In the genomic region with DNA sequence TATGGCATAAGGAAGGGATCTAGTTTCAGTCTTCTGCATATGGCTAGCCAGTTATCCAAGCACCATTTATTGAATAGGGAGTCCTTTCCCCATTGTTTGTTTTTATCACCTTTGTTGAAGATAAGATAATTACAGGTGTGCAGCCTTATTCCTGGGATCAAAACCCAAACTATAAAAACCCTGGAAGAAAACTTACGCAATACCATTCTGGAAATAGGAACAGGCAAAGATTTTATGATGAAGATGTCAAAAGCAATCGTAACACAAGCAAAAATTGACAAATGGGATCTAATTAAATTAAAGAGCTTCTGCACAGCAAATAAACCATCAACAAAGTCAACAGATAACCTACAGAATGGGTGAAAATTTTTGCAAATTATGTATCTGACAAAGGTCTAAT, we compare ENCODE assay signal across 27 cellular contexts.
"Had no signal": no experiment of that assay in that cellular context is flagged by ENCODE, and none has a peak within 500 bp of the region (broad histone marks: within the 10 kb centered on the region; RNA-seq: fewer than 3 reads in every experiment).

No MANE protein-coding gene starts in this region.

- DNase-seq: cortex of kidney; effector memory CD8-positive, alpha-beta T cell; erythroblast; esophagus squamous epithelium; foreskin melanocyte; glutamatergic neuron; heart right ventricle; hypothalamus; immature natural killer cell; left ventricle myocardium superior; lower lobe of right lung; naive thymus-derived CD8-positive, alpha-beta T cell; nephron progenitor cell; nucleus accumbens; sigmoid colon; spleen; stimulated activated CD4-positive, alpha-beta T cell treated with anti-CD3 and anti-CD28 coated beads, Interleukin-4, amount 100 ng/mL, for 4 hours; stimulated activated naive CD8-positive, alpha-beta T cell treated with anti-CD3 and anti-CD28 coated beads, Interleukin-15, Interleukin-2, amounts not matched to agents 100 U/mL and 50 U/mL, for 24 hours; upper lobe of left lung had no signal

- H3K9me3 ChIP-seq: esophagus squamous epithelium, lower lobe of right lung, prostate gland, right atrium auricular region, sigmoid colon, spleen, thoracic aorta, upper lobe of left lung had no signal

- H3K4me1 ChIP-seq: esophagus squamous epithelium, heart right ventricle, lower lobe of right lung, prostate gland, right atrium auricular region, spleen, tibial nerve, upper lobe of left lung had no signal

- ATAC-seq: effector memory CD8-positive, alpha-beta T cell; heart right ventricle; left ventricle myocardium superior; lower lobe of right lung; naive thymus-derived CD8-positive, alpha-beta T cell; stimulated activated memory B cell treated with anti-CD40 and anti-IgM and Interleukin-4, amounts not matched to agents 10 μg/mL and 1 μg/mL and 100 μg/mL, for 72 hours; stimulated activated naive CD8-positive, alpha-beta T cell treated with anti-CD3 and anti-CD28 coated beads, Interleukin-15, Interleukin-2, amounts not matched to agents 100 U/mL and 50 U/mL, for 24 hours had no signal

- FAIRE-seq: endometrium, keratinocyte, urothelium cell line had no signal

- H3K4me3 ChIP-seq: esophagus squamous epithelium, heart right ventricle, lower lobe of right lung, prostate gland, right atrium auricular region, sigmoid colon, spleen, thoracic aorta, tibial nerve, upper lobe of left lung had no signal

- H3K36me3 ChIP-seq: esophagus squamous epithelium, heart right ventricle, lower lobe of right lung, prostate gland, right atrium auricular region, sigmoid colon, spleen, thoracic aorta, tibial nerve, upper lobe of left lung had no signal

- H3K27me3 ChIP-seq: esophagus squamous epithelium, heart right ventricle, right atrium auricular region, sigmoid colon, spleen, tibial nerve, upper lobe of left lung had no signal

- H3K27ac ChIP-seq: esophagus squamous epithelium, heart right ventricle, lower lobe of right lung, prostate gland, right atrium auricular region, sigmoid colon, spleen, thoracic aorta, tibial nerve, upper lobe of left lung had no signal
